Comparison of ENCODE assay signal across 16 cellular contexts in the genomic region with DNA sequence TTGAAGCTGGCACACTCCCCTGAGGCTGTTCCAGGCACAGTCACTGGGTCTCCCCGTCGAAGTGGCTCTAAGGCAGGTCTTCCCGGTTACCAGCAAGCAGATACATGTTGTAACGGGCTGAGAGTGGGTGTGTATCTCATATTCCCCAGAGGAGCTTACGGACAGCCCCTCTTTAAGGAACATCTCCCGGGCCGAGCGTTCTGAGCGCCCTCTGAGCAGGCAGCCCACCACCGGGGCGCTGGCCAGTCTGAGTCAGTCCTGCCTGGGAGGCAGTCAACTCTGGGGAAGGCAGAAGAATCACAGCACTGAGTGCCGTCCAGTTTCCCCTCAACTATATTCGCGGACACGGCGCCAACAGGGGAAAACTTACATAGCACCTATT.
A peak's percentile ranks its signal among the peaks of the same experiment; 100 is the strongest.
DNase-seq lines count a peak whose midpoint lies in the region; FAIRE-seq and TF ChIP-seq lines count a peak whose summit lies in the region.
"Had no signal": no experiment of that assay in that cellular context is flagged by ENCODE, and none has a peak within 500 bp of the region (broad histone marks: within the 10 kb centered on the region; RNA-seq: fewer than 3 reads in every experiment).

No MANE protein-coding gene starts in this region.

- no peak for FAIRE-seq in GM19239 (lab: Jason Lieb, UNC)

- H3K27me3 ChIP-seq in BLaER1 treated with 17β-estradiol and CSF1 and Interleukin-3, amounts not matched to agents 10 nM and 100 nM = no peaks in the 10 kb centered on the region
- no peaks in the 10 kb centered on the region for H3K27me3 ChIP-seq in MG63
- H3K27me3 ChIP-seq: neutrophil, vagina had no signal

- H3K9me3 ChIP-seq in BLaER1 treated with 17β-estradiol and CSF1 and Interleukin-3, amounts not matched to agents 10 nM and 100 nM (replicated peaks in 1 of 11) = peaks cover 0 to 29% (median 19%) of the 10 kb centered on the region in 11 experiments; a peak in 15 of 22 replicates
- H3K9me3 ChIP-seq in MG63 = no peaks in the 10 kb centered on the region
- H3K9me3 ChIP-seq: neutrophil, vagina had no signal

- no peak overlapping the region for H3K27ac ChIP-seq in BLaER1 treated with 17β-estradiol and CSF1 and Interleukin-3, amounts not matched to agents 10 nM and 100 nM
- H3K27ac ChIP-seq: neutrophil, vagina had no signal

- H3K9ac ChIP-seq in BLaER1 treated with 17β-estradiol and CSF1 and Interleukin-3, amounts not matched to agents 10 nM and 100 nM = no peak overlapping the region

- no peak overlapping the region for H3K4me3 ChIP-seq in BLaER1 treated with 17β-estradiol and CSF1 and Interleukin-3, amounts not matched to agents 10 nM and 100 nM
- H3K4me3 ChIP-seq in MG63 (no peak overlapping the region), fibroblast of mammary gland (ENCODE audit: control insufficient read depth, low read depth, low read length) (no peak overlapping the region), skeletal muscle cell (ENCODE audit: low read depth, low read length) (no peak overlapping the region)
- H3K4me3 ChIP-seq: vagina had no signal

- peak overlapping the region in 7 of 11 experiments; percentile 9 to 57 (median 38); a peak in 11 of 22 replicates for H3K4me2 ChIP-seq in BLaER1 treated with 17β-estradiol and CSF1 and Interleukin-3, amounts not matched to agents 10 nM and 100 nM

- H3K4me1 ChIP-seq in BLaER1 treated with 17β-estradiol and CSF1 and Interleukin-3, amounts not matched to agents 10 nM and 100 nM = peaks cover 0 to 23% (median 11%) of the 10 kb centered on the region in 10 experiments; a peak in 10 of 20 replicates

- 0 out of 22 replicates have a peak, but pooled peaks cover 0 to 10% (median 0%) of the 10 kb centered on the region in 11 experiments for H4K20me1 ChIP-seq in BLaER1 treated with 17β-estradiol and CSF1 and Interleukin-3, amounts not matched to agents 10 nM and 100 nM

- TF ChIP-seq CTCF in fibroblast of mammary gland (conservative IDR thresholded peaks at IDR 0.05; ENCODE audit: control insufficient read depth, insufficient read depth, low read depth, low read length) = no peak

- DNase-seq in MG63 = peak; percentile 57
- peak; percentile 68 for DNase-seq in fibroblast of mammary gland (ENCODE audit: low read depth)
- DNase-seq in skeletal muscle cell (ENCODE audit: low read depth) = peak; percentile 41
- no peak for DNase-seq in GM19239 (ENCODE audit: insufficient read length, low spot score)
- no peak for DNase-seq in AG08396 (ENCODE audit: low spot score)
- DNase-seq in NCI-H1436 treated with DMSO at 0.1 percent for 48 hours (lab: John Stamatoyannopoulos, UW) = no peak
- DNase-seq: activated CD4-positive, alpha-beta T cell treated with anti-CD3 and anti-CD28 coated beads for 48 hours; activated CD8-positive, alpha-beta memory T cell treated with anti-CD3 and anti-CD28 coated beads, Interleukin-2, amount 50 U/mL, for 48 hours; activated gamma-delta T cell; effector memory CD4-positive, alpha-beta T cell; GOT3; NCI-H1694 treated with DMSO at 0.1 percent for 48 hours; NCI-H345 had no signal

- H3K36me3 ChIP-seq in BLaER1 treated with 17β-estradiol and CSF1 and Interleukin-3, amounts not matched to agents 10 nM and 100 nM = no peaks in the 10 kb centered on the region
- no peaks in the 10 kb centered on the region for H3K36me3 ChIP-seq in MG63
- H3K36me3 ChIP-seq: neutrophil, vagina had no signal

Comparison
In these comparisons a context has a peak if more than half of its experiments do, and no peak if none do; other contexts are left out.
1. DNase-seq: peak in MG63 (single experiment), fibroblast of mammary gland (single experiment) and skeletal muscle cell (single experiment); none in GM19239 (single experiment), AG08396 (single experiment) and NCI-H1436 treated with DMSO at 0.1 percent for 48 hours (single experiment).